Comparison of ENCODE assay signal across 21 cellular contexts in the genomic region with DNA sequence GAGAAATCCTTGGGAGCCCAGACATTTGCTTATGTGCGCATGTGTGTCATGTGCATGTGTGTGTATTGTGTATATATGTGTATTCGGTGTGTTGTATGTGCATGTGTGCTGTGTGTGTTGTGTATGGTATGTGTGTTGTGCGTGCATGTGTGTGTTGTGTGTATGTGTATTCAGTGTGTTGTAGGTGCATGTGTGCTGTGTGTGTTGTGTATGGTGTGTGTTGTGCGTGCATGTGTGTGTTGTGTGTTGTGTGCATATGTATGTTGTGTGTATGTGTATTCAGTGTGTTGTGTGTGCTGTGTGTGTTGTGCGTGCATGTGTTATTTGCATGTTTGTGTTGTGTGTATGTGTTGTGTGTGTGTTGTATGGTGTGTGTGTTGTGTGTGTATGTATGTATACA.
"Had no signal": no experiment of that assay in that cellular context is flagged by ENCODE, and none has a peak within 500 bp of the region (broad histone marks: within the 10 kb centered on the region; RNA-seq: fewer than 3 reads in every experiment).

No MANE protein-coding gene starts in this region.

- H3K27ac Mint-ChIP-seq: activated CD4-positive, alpha-beta T cell treated with anti-CD3 and anti-CD28 coated beads for 36 hours; activated naive CD8-positive, alpha-beta T cell treated with anti-CD3 and anti-CD28 coated beads for 36 hours; activated T-helper 1 cell treated with anti-CD3 and anti-CD28 coated beads, Interleukin-12 subunit alpha, Interleukin-12 subunit beta, Interleukin-2, Interleukin-4 antibody, amounts not matched to agents 30 ng/mL and 10 ng/mL and 1 ng/mL, durations not matched to agents 14 hours and 24 hours and 36 hours; mesothelial cell of epicardium; natural killer cell treated with Interleukin-12 subunit alpha and Interleukin-12 subunit beta and Interleukin-15 and Interleukin-18, amount 100 ng/mL, for 72 hours; progenitor cell of endocrine pancreas; stimulated activated naive CD8-positive, alpha-beta T cell treated with anti-CD3 and anti-CD28 coated beads, Interleukin-15, Interleukin-2, amounts not matched to agents 100 ng/mL and 50 ng/mL, for 24 hours had no signal

- ATAC-seq: activated CD4-positive, alpha-beta T cell treated with anti-CD3 and anti-CD28 coated beads for 36 hours; body of pancreas; lower lobe of right lung; natural killer cell treated with Interleukin-12 subunit alpha and Interleukin-12 subunit beta and Interleukin-15 and Interleukin-18, amount 100 ng/mL, for 72 hours had no signal

- H3K4me3 ChIP-seq: body of pancreas, colonic mucosa, gastrocnemius medialis, lower lobe of right lung, skin epidermis, tibial nerve had no signal

- H3K27ac ChIP-seq: body of pancreas, colonic mucosa, skin epidermis, tibial nerve had no signal

- H3K36me3 Mint-ChIP-seq: activated naive CD8-positive, alpha-beta T cell treated with anti-CD3 and anti-CD28 coated beads for 36 hours; mesothelial cell of epicardium; natural killer cell treated with Interleukin-12 subunit alpha and Interleukin-12 subunit beta and Interleukin-15 and Interleukin-18, amount 100 ng/mL, for 72 hours had no signal

- H3K36me3 ChIP-seq: colonic mucosa, gastrocnemius medialis, lower lobe of right lung, tibial nerve, WERI-Rb-1 had no signal

- H3K9me3 ChIP-seq: body of pancreas, colonic mucosa, gastrocnemius medialis, lower lobe of right lung, tibial nerve had no signal

- H3K27me3 ChIP-seq: body of pancreas, colonic mucosa, gastrocnemius medialis, tibial nerve had no signal

- FAIRE-seq: keratinocyte had no signal

- H3K27me3 Mint-ChIP-seq: activated CD4-positive, alpha-beta T cell treated with anti-CD3 and anti-CD28 coated beads for 36 hours; activated naive CD8-positive, alpha-beta T cell treated with anti-CD3 and anti-CD28 coated beads for 36 hours; stimulated activated naive CD8-positive, alpha-beta T cell treated with anti-CD3 and anti-CD28 coated beads, Interleukin-15, Interleukin-2, amounts not matched to agents 100 ng/mL and 50 ng/mL, for 24 hours had no signal

- H3K4me1 Mint-ChIP-seq: activated CD4-positive, alpha-beta T cell treated with anti-CD3 and anti-CD28 coated beads for 36 hours had no signal

- H3K9me3 Mint-ChIP-seq: activated naive CD8-positive, alpha-beta T cell treated with anti-CD3 and anti-CD28 coated beads for 36 hours; activated T-helper 1 cell treated with anti-CD3 and anti-CD28 coated beads, Interleukin-12 subunit alpha, Interleukin-12 subunit beta, Interleukin-2, Interleukin-4 antibody, amounts not matched to agents 30 ng/mL and 10 ng/mL and 1 ng/mL, durations not matched to agents 14 hours and 24 hours and 36 hours; mesothelial cell of epicardium; natural killer cell treated with Interleukin-12 subunit alpha and Interleukin-12 subunit beta and Interleukin-15 and Interleukin-18, amount 100 ng/mL, for 72 hours; stimulated activated naive CD8-positive, alpha-beta T cell treated with anti-CD3 and anti-CD28 coated beads, Interleukin-15, Interleukin-2, amounts not matched to agents 100 ng/mL and 50 ng/mL, for 24 hours had no signal

- H3K4me1 ChIP-seq: colonic mucosa had no signal

- DNase-seq: activated CD4-positive, alpha-beta T cell treated with anti-CD3 and anti-CD28 coated beads for 36 hours; activated CD4-positive, alpha-beta T cell treated with anti-CD3 and anti-CD28 coated beads, Interleukin-2, amount 50 U/mL, for 48 hours; activated naive CD4-positive, alpha-beta T cell; activated naive CD8-positive, alpha-beta T cell treated with anti-CD3 and anti-CD28 coated beads for 36 hours; activated T-cell treated with anti-CD3 and anti-CD28 coated beads for 4 hours; body of pancreas; central memory CD4-positive, alpha-beta T cell; colonic mucosa; gastrocnemius medialis; lower lobe of right lung; occipital lobe; T-helper 2 cell had no signal

- H3K4me3 Mint-ChIP-seq: activated CD4-positive, alpha-beta T cell treated with anti-CD3 and anti-CD28 coated beads for 36 hours; activated naive CD8-positive, alpha-beta T cell treated with anti-CD3 and anti-CD28 coated beads for 36 hours; activated T-helper 1 cell treated with anti-CD3 and anti-CD28 coated beads, Interleukin-12 subunit alpha, Interleukin-12 subunit beta, Interleukin-2, Interleukin-4 antibody, amounts not matched to agents 30 ng/mL and 10 ng/mL and 1 ng/mL, durations not matched to agents 14 hours and 24 hours and 36 hours; mesothelial cell of epicardium; natural killer cell treated with Interleukin-12 subunit alpha and Interleukin-12 subunit beta and Interleukin-15 and Interleukin-18, amount 100 ng/mL, for 72 hours; stimulated activated naive CD8-positive, alpha-beta T cell treated with anti-CD3 and anti-CD28 coated beads, Interleukin-15, Interleukin-2, amounts not matched to agents 100 ng/mL and 50 ng/mL, for 24 hours had no signal
